In the genomic region with DNA sequence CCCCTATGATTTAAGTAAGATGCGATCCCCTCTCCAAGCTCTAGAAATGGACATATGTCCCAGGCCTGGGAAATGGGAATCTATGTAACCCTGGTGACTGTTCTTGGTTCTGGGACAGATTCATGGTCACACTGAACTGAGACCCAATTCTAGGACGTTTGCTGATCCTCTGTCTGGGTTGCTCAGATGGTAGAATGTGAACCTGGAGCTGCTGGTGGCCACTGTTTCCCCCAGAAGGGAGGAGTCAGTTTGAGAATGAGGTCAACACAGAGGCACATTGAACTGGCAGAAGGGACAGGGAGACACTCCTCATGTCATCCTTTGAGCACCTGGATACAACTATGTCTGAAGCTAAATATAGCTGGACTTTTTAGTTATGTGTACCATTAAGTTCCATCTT, we compare ENCODE assay signal across 1 cellular context.
TF ChIP-seq lines count a peak whose summit lies in the region.

No MANE protein-coding gene starts in this region.

TF ChIP-seq in A549, 52 proteins besides CTCF, POLR2A, EP300 and RAD21 (continued from another document):
- TF ChIP-seq, protein P1, sequence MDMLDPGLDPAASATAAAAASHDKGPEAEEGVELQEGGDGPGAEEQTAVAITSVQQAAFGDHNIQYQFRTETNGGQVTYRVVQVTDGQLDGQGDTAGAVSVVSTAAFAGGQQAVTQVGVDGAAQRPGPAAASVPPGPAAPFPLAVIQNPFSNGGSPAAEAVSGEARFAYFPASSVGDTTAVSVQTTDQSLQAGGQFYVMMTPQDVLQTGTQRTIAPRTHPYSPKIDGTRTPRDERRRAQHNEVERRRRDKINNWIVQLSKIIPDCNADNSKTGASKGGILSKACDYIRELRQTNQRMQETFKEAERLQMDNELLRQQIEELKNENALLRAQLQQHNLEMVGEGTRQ (IDR thresholded peaks at IDR 0.05) = no peak
- TF ChIP-seq MAFK (IDR thresholded peaks at IDR 0.05; ENCODE audit: partially characterized antibody) = no peak
- TF ChIP-seq, protein P2, sequence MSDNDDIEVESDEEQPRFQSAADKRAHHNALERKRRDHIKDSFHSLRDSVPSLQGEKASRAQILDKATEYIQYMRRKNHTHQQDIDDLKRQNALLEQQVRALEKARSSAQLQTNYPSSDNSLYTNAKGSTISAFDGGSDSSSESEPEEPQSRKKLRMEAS (IDR thresholded peaks at IDR 0.05) = no peak
- no peak for TF ChIP-seq CBX8 (IDR thresholded peaks at IDR 0.05)
- TF ChIP-seq MAZ (IDR thresholded peaks at IDR 0.05; ENCODE audit: borderline replicate concordance, low read depth, low read length) = no peak
- no peak for TF ChIP-seq RCOR1 (IDR thresholded peaks at IDR 0.05; ENCODE audit: low read depth, low read length)
- TF ChIP-seq, protein P3, sequence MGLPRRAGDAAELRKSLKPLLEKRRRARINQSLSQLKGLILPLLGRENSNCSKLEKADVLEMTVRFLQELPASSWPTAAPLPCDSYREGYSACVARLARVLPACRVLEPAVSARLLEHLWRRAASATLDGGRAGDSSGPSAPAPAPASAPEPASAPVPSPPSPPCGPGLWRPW (IDR thresholded peaks at IDR 0.05) = no peak
- TF ChIP-seq TP53 (CRISPR knock-in tag; IDR thresholded peaks at IDR 0.05) = no peak
- TF ChIP-seq CBX2 (IDR thresholded peaks at IDR 0.05; ENCODE audit: borderline replicate concordance, low read depth) = no peak
TF ChIP-seq in A549: peak in this region for 0.
